ENCODE assay signal across 20 cellular contexts in the genomic region with DNA sequence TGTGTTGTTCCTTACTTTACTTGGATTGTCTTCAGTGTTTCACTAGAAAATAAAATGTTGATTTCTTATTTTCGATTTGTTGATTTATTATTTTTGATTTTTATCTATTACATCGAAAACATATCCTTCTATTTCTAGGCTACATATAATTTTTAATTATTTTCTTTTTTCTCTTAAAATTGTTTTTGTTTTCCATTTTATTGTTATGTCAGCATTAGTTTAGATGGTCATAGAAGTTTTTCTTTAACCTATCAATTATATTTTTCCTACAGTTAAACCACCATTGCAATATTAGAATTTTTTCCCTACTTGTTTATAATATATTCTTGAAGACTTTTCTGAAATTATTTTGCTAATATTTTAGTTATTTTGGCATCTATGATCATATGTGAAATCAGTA.
"Had no signal": no experiment of that assay in that cellular context is flagged by ENCODE, and none has a peak within 500 bp of the region (broad histone marks: within the 10 kb centered on the region; RNA-seq: fewer than 3 reads in every experiment).

No MANE protein-coding gene starts in this region.

- H3K36me3 ChIP-seq: SJSA1 had no signal

- H3K4me2 ChIP-seq: KMS-11 had no signal

- H3K9me3 ChIP-seq: SJSA1 had no signal

- DNase-seq: Kasumi-1, MM.1S, NCI-H1092 treated with DMSO at 0.1 percent for 48 hours, NCI-H1436, NCI-H187, NCI-H2029, NCI-H2081 treated with DMSO at 0.1 percent for 48 hours, NCI-H2171, NCI-H226, NCI-H446, NCI-H510A, NCI-H524 treated with DMSO at 0.1 percent for 48 hours, NCI-H69, NCI-H774, Right ventricle myocardium superior, RPMI8226, SIG-M5 had no signal

- H3K27ac ChIP-seq: KMS-11, SJSA1, SK-N-MC had no signal

- H3K9ac ChIP-seq: KMS-11 had no signal

- H3K27me3 ChIP-seq: SJSA1 had no signal

- H3K4me1 ChIP-seq: SJSA1 had no signal

- H3K4me3 ChIP-seq: SJSA1, SK-N-MC had no signal
